In genomic region chr9:127568971-127569818, GRCh38 we compare ENCODE assay signal across 8 cellular contexts. TPM values are rescaled to one million over a fixed set of nuclear protein-coding genes. Genes with fewer than 3 reads are reported as not detected.
A peak's percentile ranks its signal among the peaks of the same experiment; 100 is the strongest.
DNase-seq lines count a peak whose midpoint lies in the region; ATAC-seq, FAIRE-seq and TF ChIP-seq lines count a peak whose summit lies in the region.

No MANE protein-coding gene starts in this region.

- H3K27me3 ChIP-seq in PC-9 (ENCODE audit: insufficient read depth, low read depth): no peaks in the 10 kb centered on the region

- no peak for TF ChIP-seq CTCF in PC-9 (conservative IDR thresholded peaks at IDR 0.05)

- no peaks in the 10 kb centered on the region for H3K9me3 ChIP-seq in PC-9 (ENCODE audit: insufficient read depth, low read depth)

- DNase-seq in GM04504 (ENCODE audit: low read depth) (peak; percentile 77), HTR-8/SVneo (ENCODE audit: insufficient read length, low spot score) (peak; percentile 71), PC-9 (peak; percentile 67 to 88), myocyte (ENCODE audit: low read depth) (peak; percentile 90)
- DNase-seq in activated T-cell treated with anti-CD3 and anti-CD28 coated beads, Interleukin-2, amount 50 U/mL, for 48 hours: peak; percentile 79 to 85
- DNase-seq in stimulated activated CD8-positive, alpha-beta memory T cell treated with anti-CD3 and anti-CD28 coated beads, Interleukin-7, amount 100 ng/mL, for 4 hours (ENCODE audit: low read depth in 2 of 2): peak; percentile 44 to 69

- no peak for FAIRE-seq in HTR-8/SVneo (lab: Jason Lieb, UNC)

- no peaks in the 10 kb centered on the region for H3K9me2 ChIP-seq in PC-9 (ENCODE audit: insufficient read depth)

- peak overlapping the region; percentile 87 for H3K4me3 ChIP-seq in PC-9

- H3K4me2 ChIP-seq in PC-9: peak overlapping the region; percentile 98

- TSS peak; percentile 82 for BruUV-seq in PC-9 (replicated peaks; lab: Mats Ljungman, UMichigan)

- ATAC-seq in esophagus mucosa (peak; percentile 75), GM21367 (IDR thresholded peaks at IDR 0.05; ENCODE audit: unreplicated experiment) (no peak)

- peak overlapping the region; percentile 60; the same call in 1 of the 2 replicates for H2AFZ ChIP-seq in PC-9

- CTCF ChIA-PET in PC-9 (lab: Charles Lee): no interaction called here

- H3K4me1 ChIP-seq in PC-9 (replicated peaks; ENCODE audit: insufficient read depth): peaks cover 76% of the 10 kb centered on the region

- peaks cover 52% of the 10 kb centered on the region for H3K79me2 ChIP-seq in PC-9 (ENCODE audit: low read depth)

- H3K36me3 ChIP-seq in PC-9 (ENCODE audit: low read depth): no peaks in the 10 kb centered on the region; the same call in 1 of the 2 replicates

- H4K20me1 ChIP-seq in PC-9 (ENCODE audit: insufficient read depth): peaks cover 14% of the 10 kb centered on the region; the same call in 1 of the 2 replicates

- H3F3A ChIP-seq in PC-9 (ENCODE audit: insufficient read depth, low read depth): peaks cover 79% of the 10 kb centered on the region

- intact Hi-C loops in PC-9 (cut with micrococcal nuclease; ENCODE audit: unreplicated experiment): loop anchor here (1.0 kb wide), 2 partner anchors 8 to 17 kb away; no protein-coding TSS in a partner anchor

- H3K27ac ChIP-seq in PC-9: peak overlapping the region; percentile 93

- POLR2A ChIA-PET in PC-9 (lab: Charles Lee; ENCODE audit: unreplicated experiment): interaction anchor here (0.6 kb wide), 2 partner anchors 12 to 598 kb away, joined by 5 to 19 read pairs; no protein-coding TSS in a partner anchor

RNA-seq across cellular contexts. Expression of gene STXBP1, which starts 42.9 kb away (rescaled TPM):
- total RNA-seq in PC-9 (2021): 35.1 and 44.0 TPM in 2 replicates
- total RNA-seq in esophagus mucosa: 10.1 TPM
- total RNA-seq in myocyte: 10.6 and 21.9 TPM in 2 replicates
- polyA plus RNA-seq in myocyte (2012): 31.0 TPM
